In the genomic region with DNA sequence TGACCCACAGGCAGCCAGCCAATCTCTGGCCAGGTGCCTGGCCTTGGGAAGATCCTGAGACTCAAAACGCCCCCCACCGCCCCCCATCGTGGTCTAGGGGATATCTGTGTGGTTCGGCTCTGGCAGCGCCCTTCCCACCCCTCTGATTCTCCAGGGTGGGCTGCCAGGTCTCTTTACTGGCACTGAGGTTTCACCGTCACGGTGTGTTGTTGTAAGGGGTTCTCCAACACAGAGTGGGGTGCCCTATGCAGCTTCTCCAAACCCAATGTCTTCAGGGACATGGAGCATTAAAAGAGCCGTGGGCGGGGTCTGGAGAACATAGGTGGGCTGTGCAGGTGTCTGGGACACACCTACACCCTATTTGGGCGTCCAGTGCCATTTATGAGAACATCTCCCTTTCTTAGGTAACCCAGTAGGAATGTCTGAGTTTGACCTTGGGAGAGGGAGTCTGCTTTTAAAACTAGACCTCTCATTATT, we compare ENCODE assay signal across 8 cellular contexts. TPM values are rescaled to one million over a fixed set of nuclear protein-coding genes. Genes with fewer than 3 reads are reported as not detected.
DNase-seq lines count a peak whose midpoint lies in the region; ATAC-seq, FAIRE-seq and TF ChIP-seq lines count a peak whose summit lies in the region.

No MANE protein-coding gene starts in this region.

- ATAC-seq in naive thymus-derived CD4-positive, alpha-beta T cell: no peak
- ATAC-seq in HG03159 (IDR thresholded peaks at IDR 0.05; ENCODE audit: unreplicated experiment) (no peak), GM21723 (IDR thresholded peaks at IDR 0.05; ENCODE audit: unreplicated experiment) (no peak)

- peaks cover 0 to 4% (median 0%) of the 10 kb centered on the region in 11 donors for H3K9me3 Mint-ChIP-seq in naive thymus-derived CD4-positive, alpha-beta T cell

- H3K4me1 ChIP-seq in ACC112 (ENCODE audit: control insufficient read depth, insufficient read depth, low read length, unreplicated experiment) (peaks cover 38% of the 10 kb centered on the region), KMS-11 (ENCODE audit: low read depth, poor library complexity, severe bottlenecking) (peaks cover 8% of the 10 kb centered on the region)
- peaks cover 7 to 10% of the 10 kb centered on the region in 2 donors for H3K4me1 ChIP-seq in naive thymus-derived CD4-positive, alpha-beta T cell (ENCODE audit: control insufficient read depth in 2 of 2, insufficient read depth in 2 of 2, low read length in 2 of 2)

- H3K9ac ChIP-seq in KMS-11: peak overlapping the region; percentile 86; the same call in 1 of the 2 replicates

- H3K36me3 Mint-ChIP-seq in naive thymus-derived CD4-positive, alpha-beta T cell: peaks cover 0 to 4% (median 0%) of the 10 kb centered on the region in 5 donors

- TF ChIP-seq CTCF in KMS-11 (conservative IDR thresholded peaks at IDR 0.05; ENCODE audit: low read depth, low read length): no peak

- H3K4me3 Mint-ChIP-seq in naive thymus-derived CD4-positive, alpha-beta T cell: peak overlapping the region; percentile 87 to 94 (median 92)

- no peaks in the 10 kb centered on the region for H3K36me3 ChIP-seq in ACC112 (ENCODE audit: insufficient read depth, low read length)
- no peaks in the 10 kb centered on the region; the same call in 1 of the 2 replicates for H3K36me3 ChIP-seq in KMS-11 (ENCODE audit: insufficient read depth)
- H3K36me3 ChIP-seq in naive thymus-derived CD4-positive, alpha-beta T cell (ENCODE audit: control insufficient read depth in 2 of 3, insufficient read depth in 3 of 3, low read length in 3 of 3): peaks cover 0 to 19% (median 0%) of the 10 kb centered on the region in 3 experiments

- CTCF ChIA-PET in naive thymus-derived CD4-positive, alpha-beta T cell (lab: Charles Lee): interaction anchor here (1.6 kb wide), 1 partner anchor 26 kb away, joined by 12 read pairs; no protein-coding TSS in a partner anchor

- H4K20me1 ChIP-seq in KMS-11 (ENCODE audit: insufficient read depth): peaks cover 2% of the 10 kb centered on the region; the same call in 1 of the 2 replicates

- peaks cover 0 to 3% (median 0%) of the 10 kb centered on the region in 5 donors for H3K27me3 Mint-ChIP-seq in naive thymus-derived CD4-positive, alpha-beta T cell

- no peak for FAIRE-seq in GM12892 (lab: Jason Lieb, UNC)

- H3K27ac ChIP-seq in ACC112 (ENCODE audit: low read depth, low read length) (peak overlapping the region; percentile 97), KMS-11 (no peak overlapping the region), caudate nucleus (ENCODE audit: low read depth, low read length) (peak overlapping the region; percentile 90)
- H3K27ac ChIP-seq in naive thymus-derived CD4-positive, alpha-beta T cell (ENCODE audit: low read depth, low read length): peak overlapping the region; percentile 90

- DNase-seq in caudate nucleus (lab: John Stamatoyannopoulos, UW) (no peak), GM12892 (ENCODE audit: insufficient read length) (no peak), COLO829 (ENCODE audit: low spot score) (no peak)
- peak in 1 of 9 donors; percentile 41 for DNase-seq in naive thymus-derived CD4-positive, alpha-beta T cell

- H3K4me1 Mint-ChIP-seq in naive thymus-derived CD4-positive, alpha-beta T cell: peaks cover 15 to 36% (median 21%) of the 10 kb centered on the region in 7 donors

- peak overlapping the region; percentile 3 for H2AFZ ChIP-seq in ACC112 (ENCODE audit: low read length, unreplicated experiment)
- H2AFZ ChIP-seq in KMS-11 (ENCODE audit: low read depth): no peak overlapping the region

- peak overlapping the region; percentile 75 for H3K4me3 ChIP-seq in ACC112 (ENCODE audit: low read depth, low read length)
- H3K4me3 ChIP-seq in KMS-11 (IDR thresholded peaks at IDR 0.05; ENCODE audit: insufficient read depth, low read depth, low read length): no peak overlapping the region
- peak overlapping the region; percentile 74 for H3K4me3 ChIP-seq in naive thymus-derived CD4-positive, alpha-beta T cell (ENCODE audit: low read length)

- H3K4me2 ChIP-seq in KMS-11: peak overlapping the region; percentile 78

- TF ChIP-seq POLR2A in GM12892 (IDR thresholded peaks at IDR 0.05; ENCODE audit: low read depth, low read length): no peak

- H3K79me2 ChIP-seq in ACC112 (ENCODE audit: control insufficient read depth, insufficient read depth, low read length, unreplicated experiment): peaks cover 19% of the 10 kb centered on the region
- H3K79me2 ChIP-seq in KMS-11 (ENCODE audit: insufficient read depth, low read depth): peaks cover 57% of the 10 kb centered on the region

- peak overlapping the region; percentile 92 to 99 (median 97) for H3K27ac Mint-ChIP-seq in naive thymus-derived CD4-positive, alpha-beta T cell

- no peaks in the 10 kb centered on the region for H3K9me3 ChIP-seq in naive thymus-derived CD4-positive, alpha-beta T cell (ENCODE audit: control insufficient read depth in 2 of 3, low read length in 3 of 3)

- intact Hi-C loops in naive thymus-derived CD4-positive, alpha-beta T cell (cut with micrococcal nuclease): loop anchor here (1.0 to 10.0 kb wide), 11 partner anchors 17 to 1099 kb away; a partner anchor contains a TSS

- POLR2A ChIA-PET in naive thymus-derived CD4-positive, alpha-beta T cell (lab: Charles Lee): interaction anchor here (0.8 to 2.1 kb wide), 6 partner anchors 18 to 822 kb away, joined by 4 to 12 read pairs (median 6); a partner anchor contains a TSS

- H3K27me3 ChIP-seq in ACC112 (ENCODE audit: insufficient read depth, low read length) (no peaks in the 10 kb centered on the region), KMS-11 (ENCODE audit: insufficient read depth, low read depth) (peaks cover 29% of the 10 kb centered on the region)
- H3K27me3 ChIP-seq in naive thymus-derived CD4-positive, alpha-beta T cell (ENCODE audit: control insufficient read depth in 2 of 2, insufficient read depth in 2 of 2, low read length in 2 of 2): no peaks in the 10 kb centered on the region

RNA-seq across cellular contexts. Expression of a gene that starts 1.5 kb away (rescaled TPM):
- 10 to 100 TPM; 28.5 to 90.1 (median 54.2) TPM for total RNA-seq in naive thymus-derived CD4-positive, alpha-beta T cell
- under 1 TPM; 0.38 to 0.46 TPM for polyA plus RNA-seq in naive thymus-derived CD4-positive, alpha-beta T cell
- polyA plus RNA-seq in GM12892 (2012; ENCODE audit: missing spikeins): 2.2 TPM

RNA-seq across cellular contexts. Expression of a gene that starts 24.0 kb away (rescaled TPM):
- under 1 TPM in 1 of 5 experiments, not detected in 4; 0.05 TPM for total RNA-seq in naive thymus-derived CD4-positive, alpha-beta T cell
- under 1 TPM in 1 of 2 donors, not detected in 1; 0.06 TPM for polyA plus RNA-seq in naive thymus-derived CD4-positive, alpha-beta T cell
- 0.13 TPM for polyA plus RNA-seq in GM12892 (2012; ENCODE audit: missing spikeins)

RNA-seq across cellular contexts. Expression of a gene that starts 27.8 kb away (rescaled TPM):
- total RNA-seq in naive thymus-derived CD4-positive, alpha-beta T cell: 100 to 1,000 TPM in 4 of 5 experiments, 10 to 100 TPM in 1; 82.0 to 157 (median 111) TPM
- 10 to 100 TPM; 15.1 to 41.6 TPM for polyA plus RNA-seq in naive thymus-derived CD4-positive, alpha-beta T cell
- 16.6 TPM for polyA plus RNA-seq in GM12892 (2012; ENCODE audit: missing spikeins)

RNA-seq across cellular contexts. Expression of a gene that starts 37.8 kb away (rescaled TPM):
- 10 to 100 TPM; 12.1 to 31.8 (median 23.2) TPM for total RNA-seq in naive thymus-derived CD4-positive, alpha-beta T cell
- polyA plus RNA-seq in naive thymus-derived CD4-positive, alpha-beta T cell: 10 to 100 TPM; 57.2 to 57.9 TPM
- 51.5 TPM for polyA plus RNA-seq in GM12892 (2012; ENCODE audit: missing spikeins)
